Comparison of ENCODE assay signal across 1 cellular context in the genomic region with DNA sequence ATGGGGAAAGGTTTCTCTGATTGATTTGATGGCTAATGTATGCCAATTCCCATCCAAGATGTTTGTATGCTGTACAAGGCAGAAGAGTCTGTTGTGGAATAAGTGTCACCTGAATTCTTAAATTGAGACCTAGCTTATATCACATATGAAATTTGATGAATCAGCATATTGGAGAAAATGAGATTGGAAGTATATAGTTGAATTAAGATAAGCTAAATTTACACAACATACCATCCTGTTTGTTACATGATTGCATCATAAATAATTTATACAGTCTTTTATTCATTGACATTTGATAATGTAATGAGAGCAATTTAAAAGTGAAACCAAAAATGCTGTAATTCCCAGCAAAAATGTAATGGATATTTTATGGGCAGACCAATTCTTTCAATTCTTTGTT.
TF ChIP-seq lines count a peak whose summit lies in the region.

No MANE protein-coding gene starts in this region.

TF ChIP-seq in GM12878, 131 proteins besides CTCF, POLR2A, EP300 and RAD21:
- TF ChIP-seq, protein P1, sequence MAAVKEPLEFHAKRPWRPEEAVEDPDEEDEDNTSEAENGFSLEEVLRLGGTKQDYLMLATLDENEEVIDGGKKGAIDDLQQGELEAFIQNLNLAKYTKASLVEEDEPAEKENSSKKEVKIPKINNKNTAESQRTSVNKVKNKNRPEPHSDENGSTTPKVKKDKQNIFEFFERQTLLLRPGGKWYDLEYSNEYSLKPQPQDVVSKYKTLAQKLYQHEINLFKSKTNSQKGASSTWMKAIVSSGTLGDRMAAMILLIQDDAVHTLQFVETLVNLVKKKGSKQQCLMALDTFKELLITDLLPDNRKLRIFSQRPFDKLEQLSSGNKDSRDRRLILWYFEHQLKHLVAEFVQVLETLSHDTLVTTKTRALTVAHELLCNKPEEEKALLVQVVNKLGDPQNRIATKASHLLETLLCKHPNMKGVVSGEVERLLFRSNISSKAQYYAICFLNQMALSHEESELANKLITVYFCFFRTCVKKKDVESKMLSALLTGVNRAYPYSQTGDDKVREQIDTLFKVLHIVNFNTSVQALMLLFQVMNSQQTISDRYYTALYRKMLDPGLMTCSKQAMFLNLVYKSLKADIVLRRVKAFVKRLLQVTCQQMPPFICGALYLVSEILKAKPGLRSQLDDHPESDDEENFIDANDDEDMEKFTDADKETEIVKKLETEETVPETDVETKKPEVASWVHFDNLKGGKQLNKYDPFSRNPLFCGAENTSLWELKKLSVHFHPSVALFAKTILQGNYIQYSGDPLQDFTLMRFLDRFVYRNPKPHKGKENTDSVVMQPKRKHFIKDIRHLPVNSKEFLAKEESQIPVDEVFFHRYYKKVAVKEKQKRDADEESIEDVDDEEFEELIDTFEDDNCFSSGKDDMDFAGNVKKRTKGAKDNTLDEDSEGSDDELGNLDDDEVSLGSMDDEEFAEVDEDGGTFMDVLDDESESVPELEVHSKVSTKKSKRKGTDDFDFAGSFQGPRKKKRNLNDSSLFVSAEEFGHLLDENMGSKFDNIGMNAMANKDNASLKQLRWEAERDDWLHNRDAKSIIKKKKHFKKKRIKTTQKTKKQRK (IDR thresholded peaks at IDR 0.05; ENCODE audit: low read depth, low read length): no peak
- TF ChIP-seq SIX5 (IDR thresholded peaks at IDR 0.05; ENCODE audit: low read depth, low read length, severe bottlenecking) (no peak), MYC (IDR thresholded peaks at IDR 0.05; ENCODE audit: insufficient read depth, insufficient read length, insufficient replicate concordance, low read length, severe bottlenecking) (no peak), CREM (IDR thresholded peaks at IDR 0.05; ENCODE audit: low read depth) (no peak), CBX3 (IDR thresholded peaks at IDR 0.05; ENCODE audit: borderline replicate concordance, low read depth) (no peak), IKZF2 (IDR thresholded peaks at IDR 0.05) (no peak), USF1 (IDR thresholded peaks at IDR 0.05; ENCODE audit: borderline replicate concordance, extremely low read length, insufficient read depth, low read depth, low read length) (no peak), ZBED1 (IDR thresholded peaks at IDR 0.05; ENCODE audit: borderline replicate concordance) (no peak), BMI1 (IDR thresholded peaks at IDR 0.05; ENCODE audit: borderline replicate concordance) (no peak), RELA (IDR thresholded peaks at IDR 0.05; ENCODE audit: borderline replicate concordance, partially characterized antibody) (no peak), MYB (IDR thresholded peaks at IDR 0.05; ENCODE audit: borderline replicate concordance, low read depth, low read length) (no peak)
- TF ChIP-seq, protein P2, sequence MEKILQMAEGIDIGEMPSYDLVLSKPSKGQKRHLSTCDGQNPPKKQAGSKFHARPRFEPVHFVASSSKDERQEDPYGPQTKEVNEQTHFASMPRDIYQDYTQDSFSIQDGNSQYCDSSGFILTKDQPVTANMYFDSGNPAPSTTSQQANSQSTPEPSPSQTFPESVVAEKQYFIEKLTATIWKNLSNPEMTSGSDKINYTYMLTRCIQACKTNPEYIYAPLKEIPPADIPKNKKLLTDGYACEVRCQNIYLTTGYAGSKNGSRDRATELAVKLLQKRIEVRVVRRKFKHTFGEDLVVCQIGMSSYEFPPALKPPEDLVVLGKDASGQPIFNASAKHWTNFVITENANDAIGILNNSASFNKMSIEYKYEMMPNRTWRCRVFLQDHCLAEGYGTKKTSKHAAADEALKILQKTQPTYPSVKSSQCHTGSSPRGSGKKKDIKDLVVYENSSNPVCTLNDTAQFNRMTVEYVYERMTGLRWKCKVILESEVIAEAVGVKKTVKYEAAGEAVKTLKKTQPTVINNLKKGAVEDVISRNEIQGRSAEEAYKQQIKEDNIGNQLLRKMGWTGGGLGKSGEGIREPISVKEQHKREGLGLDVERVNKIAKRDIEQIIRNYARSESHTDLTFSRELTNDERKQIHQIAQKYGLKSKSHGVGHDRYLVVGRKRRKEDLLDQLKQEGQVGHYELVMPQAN (conservative IDR thresholded peaks at IDR 0.05): no peak
